Comparison of ENCODE assay signal across 16 cellular contexts in the genomic region with DNA sequence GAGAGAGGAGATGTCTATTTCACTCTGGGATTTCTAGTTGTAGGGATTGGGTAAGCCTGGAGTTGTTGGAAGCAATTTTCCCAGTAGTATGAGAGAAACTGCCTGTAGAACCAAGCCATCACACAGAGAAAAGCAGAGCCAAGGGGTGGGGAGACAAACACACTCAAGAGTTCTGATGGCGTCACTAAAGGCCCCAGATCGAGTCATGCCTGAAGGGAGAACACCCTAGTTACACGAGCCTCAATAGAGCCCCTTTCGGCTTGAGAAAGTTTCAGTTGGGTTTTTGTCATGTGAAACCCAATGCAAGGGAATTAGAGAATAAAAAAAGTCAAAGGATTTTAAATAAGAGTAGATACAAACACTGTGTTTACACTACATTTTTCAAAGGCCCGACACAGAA.
DNase-seq lines count a peak whose midpoint lies in the region; ATAC-seq, FAIRE-seq and TF ChIP-seq lines count a peak whose summit lies in the region.
"Had no signal": no experiment of that assay in that cellular context is flagged by ENCODE, and none has a peak within 500 bp of the region (broad histone marks: within the 10 kb centered on the region; RNA-seq: fewer than 3 reads in every experiment).

No MANE protein-coding gene starts in this region.

- H3K4me1 Mint-ChIP-seq in glutamatergic neuron (ENCODE audit: low read depth, unreplicated experiment) = peaks cover 31% of the 10 kb centered on the region
- H3K4me1 Mint-ChIP-seq: CD4-positive, CD25-positive, alpha-beta regulatory T cell; IgD-negative memory B cell had no signal

- H3K4me3 ChIP-seq in GM12878 (no peak overlapping the region), skeletal muscle tissue (ENCODE audit: low read length in 3 of 3) (peak overlapping the region in 2 of 3 donors; percentile 28 to 46)
- H3K4me3 ChIP-seq: BLaER1 treated with 17β-estradiol and CSF1 and Interleukin-3, amounts not matched to agents 10 nM and 100 nM; HAP-1 had no signal

- in situ Hi-C loops in GM12878 (cut with MboI) = no loop called here

- peak overlapping the region; percentile 81 for H3K27ac Mint-ChIP-seq in glutamatergic neuron (ENCODE audit: unreplicated experiment)
- H3K27ac Mint-ChIP-seq: CD4-positive, CD25-positive, alpha-beta regulatory T cell had no signal

- H3K9me3 ChIP-seq in GM12878 (replicated peaks; ENCODE audit: control insufficient read depth, insufficient read depth, low read length) (peaks cover 3% of the 10 kb centered on the region; the same call in 2 of the 3 replicates), skeletal muscle tissue (ENCODE audit: control insufficient read depth in 3 of 3, low read length in 3 of 3) (peaks cover 0 to 4% (median 0%) of the 10 kb centered on the region in 3 donors)
- H3K9me3 ChIP-seq: HAP-1 had no signal

- SMC1A ChIA-PET in GM12878 (lab: Charles Lee; ENCODE audit: uncharacterized antibody, unreplicated experiment) = interaction anchor here (1.2 to 1.3 kb wide), 2 partner anchors 14 to 28 kb away, joined by 3 to 4 read pairs; no protein-coding TSS in a partner anchor

- peak overlapping the region; percentile 43 for H3K4me3 Mint-ChIP-seq in glutamatergic neuron (ENCODE audit: unreplicated experiment)
- H3K4me3 Mint-ChIP-seq: CD4-positive, CD25-positive, alpha-beta regulatory T cell had no signal

- H3K79me2 ChIP-seq in GM12878 (ENCODE audit: control insufficient read depth, insufficient read depth, low read length) = no peaks in the 10 kb centered on the region

- TF ChIP-seq POLR2A in GM12878 (IDR thresholded peaks at IDR 0.05; ENCODE audit: low read depth, low read length) = no peak

- H3K9me3 Mint-ChIP-seq in glutamatergic neuron (ENCODE audit: unreplicated experiment) = peaks cover 12% of the 10 kb centered on the region

- no peak for TF ChIP-seq EP300 in GM12878 (IDR thresholded peaks at IDR 0.05; ENCODE audit: borderline replicate concordance in 1 of 2, control insufficient read depth in 1 of 2, low read depth in 2 of 2, low read length in 2 of 2)

- H3K4me1 ChIP-seq in GM12878 (ENCODE audit: control insufficient read depth, insufficient read depth, low read length) (no peaks in the 10 kb centered on the region), skeletal muscle tissue (ENCODE audit: control insufficient read depth in 3 of 3, insufficient read depth in 3 of 3, low read length in 3 of 3) (peaks cover 5 to 23% (median 17%) of the 10 kb centered on the region in 3 donors)
- H3K4me1 ChIP-seq: HAP-1 had no signal

- no peak overlapping the region for H3K27ac ChIP-seq in GM12878 (ENCODE audit: control insufficient read depth, insufficient read depth)
- H3K27ac ChIP-seq in skeletal muscle tissue (ENCODE audit: low read depth, low read length) = peak overlapping the region; percentile 90
- H3K27ac ChIP-seq: BLaER1 treated with 17β-estradiol and CSF1 and Interleukin-3, amounts not matched to agents 10 nM and 100 nM had no signal

- TF ChIP-seq RAD21 in GM12878 (IDR thresholded peaks at IDR 0.05; ENCODE audit: insufficient read depth, low read depth, low read length) = no peak

- DNase-seq in NCI-H345 (lab: John Stamatoyannopoulos, UW) (peak; percentile 12), NCI-H345 treated with DMSO at 0.1 percent for 48 hours (lab: John Stamatoyannopoulos, UW; ENCODE audit: unreplicated experiment) (no peak), GM12878 (ENCODE audit: low read depth, low spot score) (no peak), glutamatergic neuron (no peak), left cardiac atrium (no peak), SHP77 (lab: John Stamatoyannopoulos, UW) (no peak), SIG-M5 (lab: John Stamatoyannopoulos, UW) (no peak)
- DNase-seq: ACHN; CD4-positive, CD25-positive, alpha-beta regulatory T cell; DMS53; GOT3 had no signal

- no peaks in the 10 kb centered on the region for H4K20me1 ChIP-seq in GM12878 (ENCODE audit: control insufficient read depth, insufficient read depth)
- H4K20me1 ChIP-seq: BLaER1 treated with 17β-estradiol and CSF1 and Interleukin-3, amounts not matched to agents 10 nM and 100 nM had no signal

- no peak for FAIRE-seq in GM12878 (lab: Jason Lieb, UNC)
- FAIRE-seq: GM18507 had no signal

- no peaks in the 10 kb centered on the region for H3K36me3 ChIP-seq in GM12878 (ENCODE audit: control insufficient read depth in 2 of 2, insufficient read depth in 2 of 2, low read length in 1 of 2)
- no peaks in the 10 kb centered on the region for H3K36me3 ChIP-seq in skeletal muscle tissue (ENCODE audit: control insufficient read depth in 3 of 3, insufficient read depth in 3 of 3, low read length in 3 of 3)
- H3K36me3 ChIP-seq: BLaER1 treated with 17β-estradiol and CSF1 and Interleukin-3, amounts not matched to agents 10 nM and 100 nM; HAP-1 had no signal

- H3K4me2 ChIP-seq in GM12878 (ENCODE audit: control insufficient read depth, insufficient read depth) = no peak overlapping the region
- H3K4me2 ChIP-seq: BLaER1 treated with 17β-estradiol and CSF1 and Interleukin-3, amounts not matched to agents 10 nM and 100 nM had no signal

- H3K9ac ChIP-seq in GM12878 (ENCODE audit: control insufficient read depth, insufficient read depth, low read length) (no peak overlapping the region), skeletal muscle tissue (ENCODE audit: low read depth in 1 of 3, low read length in 3 of 3) (peak overlapping the region in 2 of 3 donors; percentile 64 to 68)
- H3K9ac ChIP-seq: BLaER1 treated with 17β-estradiol and CSF1 and Interleukin-3, amounts not matched to agents 10 nM and 100 nM had no signal

- CTCF ChIA-PET in GM12878 (lab: Yijun Ruan, JAX) = no interaction called here

- intact Hi-C loops in GM12878 (cut with micrococcal nuclease; ENCODE audit: unreplicated experiment) = no loop called here
- intact Hi-C loops in left cardiac atrium (cut with DNase I) = no loop called here

- WGBS in GM12878 (ENCODE audit: insufficient coverage, insufficient replicate concordance, low lambda C conversion rate, missing lambda C conversion rate) = 52% methylated on average over 5 of the region's 5 CpGs

- no peak overlapping the region for H2AFZ ChIP-seq in GM12878 (ENCODE audit: control insufficient read depth, low read depth, low read length)

- peaks cover 4% of the 10 kb centered on the region for H3K36me3 Mint-ChIP-seq in glutamatergic neuron (ENCODE audit: unreplicated experiment)
- H3K36me3 Mint-ChIP-seq: CD4-positive, CD25-positive, alpha-beta regulatory T cell had no signal

- ATAC-seq in GM12878 = peak; percentile 84
- ATAC-seq in left cardiac atrium = no peak

- H3K27me3 ChIP-seq in GM12878 (replicated peaks in 1 of 2; ENCODE audit: control insufficient read depth in 2 of 2, insufficient read depth in 2 of 2, low read length in 1 of 2) (no peaks in the 10 kb centered on the region), skeletal muscle tissue (ENCODE audit: control insufficient read depth in 3 of 3, insufficient read depth in 3 of 3, low read length in 3 of 3) (no peaks in the 10 kb centered on the region)
- H3K27me3 ChIP-seq: BLaER1 treated with 17β-estradiol and CSF1 and Interleukin-3, amounts not matched to agents 10 nM and 100 nM had no signal

- POLR2A ChIA-PET in GM12878 (lab: Charles Lee) = no interaction called here

- H3K27me3 Mint-ChIP-seq in glutamatergic neuron (ENCODE audit: unreplicated experiment) = no peaks in the 10 kb centered on the region

- RAD21 ChIA-PET in GM12878 (lab: Charles Lee; ENCODE audit: unreplicated experiment) = interaction anchor here (1.6 kb wide), 1 partner anchor 14 kb away, joined by 4 read pairs; no protein-coding TSS in a partner anchor

- TF ChIP-seq CTCF in GM12878 (IDR thresholded peaks at IDR 0.05 in 2 of 3, conservative IDR thresholded peaks at IDR 0.05 in 1 of 3; ENCODE audit: control insufficient read depth in 2 of 3, extremely low read depth in 1 of 3, insufficient read depth in 1 of 3, low read depth in 3 of 3, low read length in 3 of 3) (no peak), glutamatergic neuron (IDR thresholded peaks at IDR 0.05; ENCODE audit: partially characterized antibody, unreplicated experiment) (no peak)

- BruUV-seq in GM12878 (replicated peaks; lab: Mats Ljungman, UMichigan) = no TSS peak

TF ChIP-seq in GM12878, 131 proteins besides CTCF, POLR2A, EP300 and RAD21 (continues in another document):
- TF ChIP-seq MEF2A (IDR thresholded peaks at IDR 0.05; ENCODE audit: insufficient read depth, low read depth, low read length) (no peak), ZNF274 (IDR thresholded peaks at IDR 0.05; ENCODE audit: insufficient read depth, insufficient read length) (no peak), SMARCA5 (IDR thresholded peaks at IDR 0.05) (no peak), SMAD1 (IDR thresholded peaks at IDR 0.05; ENCODE audit: low read depth, partially characterized antibody) (no peak)
- TF ChIP-seq, protein P1, sequence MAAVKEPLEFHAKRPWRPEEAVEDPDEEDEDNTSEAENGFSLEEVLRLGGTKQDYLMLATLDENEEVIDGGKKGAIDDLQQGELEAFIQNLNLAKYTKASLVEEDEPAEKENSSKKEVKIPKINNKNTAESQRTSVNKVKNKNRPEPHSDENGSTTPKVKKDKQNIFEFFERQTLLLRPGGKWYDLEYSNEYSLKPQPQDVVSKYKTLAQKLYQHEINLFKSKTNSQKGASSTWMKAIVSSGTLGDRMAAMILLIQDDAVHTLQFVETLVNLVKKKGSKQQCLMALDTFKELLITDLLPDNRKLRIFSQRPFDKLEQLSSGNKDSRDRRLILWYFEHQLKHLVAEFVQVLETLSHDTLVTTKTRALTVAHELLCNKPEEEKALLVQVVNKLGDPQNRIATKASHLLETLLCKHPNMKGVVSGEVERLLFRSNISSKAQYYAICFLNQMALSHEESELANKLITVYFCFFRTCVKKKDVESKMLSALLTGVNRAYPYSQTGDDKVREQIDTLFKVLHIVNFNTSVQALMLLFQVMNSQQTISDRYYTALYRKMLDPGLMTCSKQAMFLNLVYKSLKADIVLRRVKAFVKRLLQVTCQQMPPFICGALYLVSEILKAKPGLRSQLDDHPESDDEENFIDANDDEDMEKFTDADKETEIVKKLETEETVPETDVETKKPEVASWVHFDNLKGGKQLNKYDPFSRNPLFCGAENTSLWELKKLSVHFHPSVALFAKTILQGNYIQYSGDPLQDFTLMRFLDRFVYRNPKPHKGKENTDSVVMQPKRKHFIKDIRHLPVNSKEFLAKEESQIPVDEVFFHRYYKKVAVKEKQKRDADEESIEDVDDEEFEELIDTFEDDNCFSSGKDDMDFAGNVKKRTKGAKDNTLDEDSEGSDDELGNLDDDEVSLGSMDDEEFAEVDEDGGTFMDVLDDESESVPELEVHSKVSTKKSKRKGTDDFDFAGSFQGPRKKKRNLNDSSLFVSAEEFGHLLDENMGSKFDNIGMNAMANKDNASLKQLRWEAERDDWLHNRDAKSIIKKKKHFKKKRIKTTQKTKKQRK (IDR thresholded peaks at IDR 0.05; ENCODE audit: low read depth, low read length) = no peak
